Comparison of ENCODE assay signal across 11 cellular contexts in genomic region chr4:13907255-13907751, GRCh38.
A peak's percentile ranks its signal among the peaks of the same experiment; 100 is the strongest.
DNase-seq lines count a peak whose midpoint lies in the region; ATAC-seq and TF ChIP-seq lines count a peak whose summit lies in the region.
"Had no signal": no experiment of that assay in that cellular context is flagged by ENCODE, and none has a peak within 500 bp of the region (broad histone marks: within the 10 kb centered on the region; RNA-seq: fewer than 3 reads in every experiment).

No MANE protein-coding gene starts in this region.

- H3K4me1 Mint-ChIP-seq in activated T-helper 17 cell treated with anti-CD3 and anti-CD28 coated beads, Interleukin-2, amount 50 U/mL, for 72 hours, result no peaks in the 10 kb centered on the region

- no peaks in the 10 kb centered on the region for H3K36me3 ChIP-seq in cardiac muscle cell
- H3K36me3 ChIP-seq in aorta (ENCODE audit: control insufficient read depth in 1 of 2, insufficient read depth in 2 of 2, low read length in 1 of 2), result no peaks in the 10 kb centered on the region

- no peaks in the 10 kb centered on the region for H3K9me3 Mint-ChIP-seq in activated T-helper 17 cell treated with anti-CD3 and anti-CD28 coated beads, Interleukin-2, amount 50 U/mL, for 72 hours

- peak; percentile 29 for TF ChIP-seq CTCF in cardiac muscle cell (IDR thresholded peaks at IDR 0.05; ENCODE audit: low read depth, low read length)

- H3K36me3 Mint-ChIP-seq in activated T-helper 17 cell treated with anti-CD3 and anti-CD28 coated beads, Interleukin-2, amount 50 U/mL, for 72 hours (ENCODE audit: low read depth), result no peaks in the 10 kb centered on the region

- peaks cover 6% of the 10 kb centered on the region for H3K27me3 Mint-ChIP-seq in activated T-helper 17 cell treated with anti-CD3 and anti-CD28 coated beads, Interleukin-2, amount 50 U/mL, for 72 hours

- no peak overlapping the region for H3K4me3 ChIP-seq in cardiac muscle cell
- no peak overlapping the region for H3K4me3 ChIP-seq in aorta (ENCODE audit: low read length in 2 of 2)

- peak; percentile 48 for ATAC-seq in activated T-helper 17 cell treated with anti-CD3 and anti-CD28 coated beads, Interleukin-2, amount 50 U/mL, for 72 hours (replicated peaks)
- ATAC-seq in aorta (ENCODE audit: low FRiP score), result peak; percentile 29
- ATAC-seq in GM19035 (IDR thresholded peaks at IDR 0.05; ENCODE audit: unreplicated experiment), result no peak
- no peak for ATAC-seq in HG03175 (IDR thresholded peaks at IDR 0.05; ENCODE audit: unreplicated experiment)

- H3K9me3 ChIP-seq in cardiac muscle cell (ENCODE audit: low read depth) (no peaks in the 10 kb centered on the region), aorta (ENCODE audit: control insufficient read depth, low read length) (no peaks in the 10 kb centered on the region)

- intact Hi-C loops in cardiac septum (cut with DNase I) (no loop called here), aorta (cut with DNase I) (loop anchor here in 1 of 2 donors (5.0 kb wide), 1 partner anchor 80 kb away; no protein-coding TSS in a partner anchor)

- H3K27me3 ChIP-seq in cardiac muscle cell (no peaks in the 10 kb centered on the region), aorta (ENCODE audit: control insufficient read depth in 1 of 2, insufficient read depth in 2 of 2, low read length in 1 of 2) (no peaks in the 10 kb centered on the region)

- WGBS in aorta, 2 donors, result 84 to 96% methylated on average over 1 of the region's 1 CpG

- DNase-seq in cardiac muscle cell (ENCODE audit: low read depth in 1 of 2, low spot score in 1 of 2) (peak in 1 of 2 donors; percentile 91), cardiac septum (ENCODE audit: low spot score) (no peak), inferior parietal cortex (ENCODE audit: extremely low spot score) (peak; percentile 29), aorta (no peak)
- no peak for DNase-seq in effector CD4-positive, alpha-beta T cell
- DNase-seq: activated CD4-positive, alpha-beta T cell treated with anti-CD3 and anti-CD28 coated beads, Interleukin-2, amount 50 U/mL, for 1 hour; erythroblast had no signal

- no peak overlapping the region for H3K27ac Mint-ChIP-seq in activated T-helper 17 cell treated with anti-CD3 and anti-CD28 coated beads, Interleukin-2, amount 50 U/mL, for 72 hours

- H3K27ac ChIP-seq in cardiac muscle cell, result no peak overlapping the region
- H3K27ac ChIP-seq in aorta (ENCODE audit: low read depth in 1 of 2, low read length in 2 of 2), result peak overlapping the region in 1 of 2 donors; percentile 94
- H3K27ac ChIP-seq: C4-2B had no signal

- no peak overlapping the region for H3K4me3 Mint-ChIP-seq in activated T-helper 17 cell treated with anti-CD3 and anti-CD28 coated beads, Interleukin-2, amount 50 U/mL, for 72 hours

- H3K4me1 ChIP-seq in cardiac muscle cell (ENCODE audit: low read depth), result no peaks in the 10 kb centered on the region
- peaks cover 0 to 2% of the 10 kb centered on the region in 2 donors for H3K4me1 ChIP-seq in aorta (ENCODE audit: control insufficient read depth in 1 of 2, insufficient read depth in 2 of 2, low read length in 2 of 2)

Comparison
In these comparisons a context has a peak if more than half of its experiments do, and no peak if none do; other contexts are left out.
1. ATAC-seq: peak in activated T-helper 17 cell treated with anti-CD3 and anti-CD28 coated beads, Interleukin-2, amount 50 U/mL, for 72 hours (single experiment) and aorta (single experiment); none in GM19035 (single experiment) and HG03175 (single experiment).